In genomic region chr9:112332272-112332671, GRCh38 we compare ENCODE assay signal across 1 cellular context.
TF ChIP-seq lines count a peak whose summit lies in the region.

No MANE protein-coding gene starts in this region.

TF ChIP-seq in K562, 482 proteins besides CTCF, POLR2A, EP300 and RAD21 (continued from another document):
- TF ChIP-seq MGA (IDR thresholded peaks at IDR 0.05) (0 out of 2 replicates have a peak, but pooled peaks have one; percentile 8), PHTF2 (CRISPR knock-in tag; IDR thresholded peaks at IDR 0.05) (no peak), NKRF (IDR thresholded peaks at IDR 0.05; ENCODE audit: borderline replicate concordance) (peak; percentile 14; the same call in 1 of the 2 replicates), SRF (CRISPR knock-in tag; IDR thresholded peaks at IDR 0.05) (no peak), ZBTB12 (CRISPR knock-in tag; IDR thresholded peaks at IDR 0.05) (no peak), RBM39 (optimal IDR thresholded peaks at IDR 0.05; ENCODE audit: low read depth, low read length) (no peak), CBX5 (IDR thresholded peaks at IDR 0.05; ENCODE audit: borderline replicate concordance, low read depth) (no peak), MBD1 (CRISPR knock-in tag; IDR thresholded peaks at IDR 0.05) (no peak), CEBPB (tag; IDR thresholded peaks at IDR 0.05) (peak; percentile 63), NBN (IDR thresholded peaks at IDR 0.05; ENCODE audit: low read depth) (no peak), ATF7 (IDR thresholded peaks at IDR 0.05) (no peak), NFXL1 (CRISPR knock-in tag; IDR thresholded peaks at IDR 0.05) (no peak), HDAC8 (tag; IDR thresholded peaks at IDR 0.05) (no peak), ESRRA (IDR thresholded peaks at IDR 0.05; ENCODE audit: borderline replicate concordance, low read depth) (no peak), BRD4 (IDR thresholded peaks at IDR 0.05) (no peak), SMARCC2 (IDR thresholded peaks at IDR 0.05; ENCODE audit: low read depth) (0 out of 2 replicates have a peak, but pooled peaks have one; percentile 13), RFX1 (IDR thresholded peaks at IDR 0.05) (peak; percentile 12; the same call in 1 of the 2 replicates)
